ENCODE assay signal across 31 cellular contexts in genomic region chr22:40813912-40814315, GRCh38. TPM values are rescaled to one million over a fixed set of nuclear protein-coding genes. Genes with fewer than 3 reads are reported as not detected.
"Had no signal": no experiment of that assay in that cellular context is flagged by ENCODE, and none has a peak within 500 bp of the region (broad histone marks: within the 10 kb centered on the region; RNA-seq: fewer than 3 reads in every experiment).

No MANE protein-coding gene starts in this region.

- H3K27me3 Mint-ChIP-seq: activated B cell treated with CpG ODN at 0.5 μM for 24 hours; activated naive CD4-positive, alpha-beta T cell treated with anti-CD3 and anti-CD28 coated beads, Interleukin-2, amount 10 ng/mL, durations not matched to agents 7 days and 5 days; activated naive CD8-positive, alpha-beta T cell treated with anti-CD3 and anti-CD28 coated beads, Interleukin-2, amount 10 ng/mL, durations not matched to agents 7 days and 5 days; natural killer cell treated with Interleukin-12 subunit alpha and Interleukin-12 subunit beta and Interleukin-15 and Interleukin-18, amount 100 ng/mL, for 72 hours had no signal

- H3K9me3 Mint-ChIP-seq: activated B cell treated with CpG ODN at 0.5 μM for 24 hours; activated naive CD4-positive, alpha-beta T cell treated with anti-CD3 and anti-CD28 coated beads, Interleukin-2, amount 10 ng/mL, durations not matched to agents 7 days and 5 days; activated naive CD8-positive, alpha-beta T cell treated with anti-CD3 and anti-CD28 coated beads, Interleukin-2, amount 10 ng/mL, durations not matched to agents 7 days and 5 days; natural killer cell treated with Interleukin-12 subunit alpha and Interleukin-12 subunit beta and Interleukin-15 and Interleukin-18, amount 100 ng/mL, for 72 hours had no signal

- H3K9me3 ChIP-seq: ascending aorta, gastroesophageal sphincter, left lung, lower lobe of right lung, spleen, tibial nerve had no signal

- H3K27me3 ChIP-seq: ascending aorta, cardiac muscle cell, dorsolateral prefrontal cortex, gastroesophageal sphincter, left lung, spleen, tibial nerve had no signal

- DNase-seq: activated B cell treated with CpG ODN at 0.5 μM for 24 hours; activated gamma-delta T cell; activated naive CD4-positive, alpha-beta T cell treated with anti-CD3 and anti-CD28 coated beads, Interleukin-2, amount 10 ng/mL, durations not matched to agents 7 days and 5 days; activated naive CD8-positive, alpha-beta T cell treated with anti-CD3 and anti-CD28 coated beads, Interleukin-2, amount 10 ng/mL, durations not matched to agents 7 days and 5 days; dorsolateral prefrontal cortex; effector memory CD4-positive, alpha-beta T cell; head of caudate nucleus; kidney glomerular epithelial cell; left lung; lower lobe of right lung; mesenchymal stem cell; posterior cingulate gyrus; right cardiac atrium; spleen; stimulated activated naive CD4-positive, alpha-beta T cell treated with Interleukin-2 at 50 U/mL for 16 hours had no signal

- H3K36me3 Mint-ChIP-seq: natural killer cell treated with Interleukin-12 subunit alpha and Interleukin-12 subunit beta and Interleukin-15 and Interleukin-18, amount 100 ng/mL, for 72 hours had no signal

- H3K36me3 ChIP-seq: cardiac muscle cell, gastroesophageal sphincter, left lung, lower lobe of right lung, tibial nerve had no signal

- H3K4me3 Mint-ChIP-seq: activated B cell treated with CpG ODN at 0.5 μM for 24 hours; activated naive CD4-positive, alpha-beta T cell treated with anti-CD3 and anti-CD28 coated beads, Interleukin-2, amount 10 ng/mL, durations not matched to agents 7 days and 5 days; activated naive CD8-positive, alpha-beta T cell treated with anti-CD3 and anti-CD28 coated beads, Interleukin-2, amount 10 ng/mL, durations not matched to agents 7 days and 5 days; brain; natural killer cell treated with Interleukin-12 subunit alpha and Interleukin-12 subunit beta and Interleukin-15 and Interleukin-18, amount 100 ng/mL, for 72 hours had no signal

- ATAC-seq: gastroesophageal sphincter; left lung; lower lobe of right lung; natural killer cell treated with Interleukin-12 subunit alpha and Interleukin-12 subunit beta and Interleukin-15 and Interleukin-18, amount 100 ng/mL, for 72 hours; right cardiac atrium had no signal

- H3K27ac ChIP-seq: ascending aorta, cardiac muscle cell, coronary artery, dorsolateral prefrontal cortex, gastroesophageal sphincter, left lung, lower lobe of right lung, spleen, tibial nerve had no signal

- H3K27ac Mint-ChIP-seq: activated B cell treated with CpG ODN at 0.5 μM for 24 hours; activated naive CD4-positive, alpha-beta T cell treated with anti-CD3 and anti-CD28 coated beads, Interleukin-2, amount 10 ng/mL, durations not matched to agents 7 days and 5 days; activated naive CD8-positive, alpha-beta T cell treated with anti-CD3 and anti-CD28 coated beads, Interleukin-2, amount 10 ng/mL, durations not matched to agents 7 days and 5 days; natural killer cell treated with Interleukin-12 subunit alpha and Interleukin-12 subunit beta and Interleukin-15 and Interleukin-18, amount 100 ng/mL, for 72 hours had no signal

- H3K4me3 ChIP-seq: ascending aorta, cardiac muscle cell, coronary artery, dorsolateral prefrontal cortex, gastroesophageal sphincter, left lung, lower lobe of right lung, spleen, tibial nerve had no signal

RNA-seq across cellular contexts. Expression of gene DNAJB7, which starts 48.0 kb away (rescaled TPM):
- total RNA-seq: activated B cell treated with CpG ODN at 0.5 μM for 24 hours; activated naive CD8-positive, alpha-beta T cell treated with anti-CD3 and anti-CD28 coated beads, Interleukin-2, amount 10 ng/mL, durations not matched to agents 7 days and 5 days; ascending aorta; cardiac muscle cell; cerebellum; dorsolateral prefrontal cortex; fibroblast of lung; fibroblast of villous mesenchyme; gastroesophageal sphincter; left lung; lower lobe of right lung; mononuclear cell; natural killer cell treated with Interleukin-12 subunit alpha and Interleukin-12 subunit beta and Interleukin-15 and Interleukin-18, amount 100 ng/mL, for 72 hours; osteoblast; right cardiac atrium; spleen; T-helper 1 cell treated with Interleukin-12 subunit alpha and Interleukin-12 subunit beta and Interleukin-4 antibody, amounts not matched to agents 30 ng/mL and 1 ng/mL, for 36 hours; temporal lobe; tibial nerve; urinary bladder had no signal
- polyA plus RNA-seq: esophagus, fibroblast of lung, right cardiac atrium, spleen, urinary bladder had no signal
